8 cellular contexts compared by ENCODE assay signal in the genomic region with DNA sequence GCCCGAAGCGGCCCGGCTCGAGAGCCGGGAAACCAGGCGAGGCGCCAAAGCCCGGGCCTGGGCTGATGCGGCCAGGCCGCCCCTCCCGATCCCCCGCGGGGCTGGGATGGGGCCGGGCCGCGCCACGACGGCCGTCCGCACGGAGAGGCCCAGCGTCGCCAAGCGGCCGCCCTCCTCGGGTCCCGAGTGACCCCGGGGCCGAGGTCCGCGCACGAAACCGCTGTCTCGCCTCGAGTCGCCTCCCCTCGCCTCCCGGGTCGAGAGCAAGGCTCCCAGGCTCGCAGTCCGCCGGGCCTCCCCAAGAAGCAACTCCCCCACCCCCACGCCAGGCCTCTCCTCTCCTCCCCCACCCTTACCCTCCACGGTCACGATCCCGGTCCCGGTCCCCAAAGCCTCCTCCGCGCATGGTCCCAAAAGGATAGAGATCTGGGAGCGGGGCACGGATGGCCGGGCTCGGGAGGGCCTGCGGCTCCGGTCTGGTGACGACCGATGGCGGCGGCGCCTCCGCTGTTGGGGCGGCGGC. TPM values are rescaled to one million over a fixed set of nuclear protein-coding genes. Genes with fewer than 3 reads are reported as not detected.
DNase-seq lines count a peak whose midpoint lies in the region; ATAC-seq, FAIRE-seq and TF ChIP-seq lines count a peak whose summit lies in the region.

No MANE protein-coding gene starts in this region.

- intact Hi-C loops in Right ventricle myocardium inferior (cut with DNase I) = loop anchor here (1.0 to 5.0 kb wide), 3 partner anchors 65 to 448 kb away; partner anchors contain the start of genes DMC1 and PICK1
- intact Hi-C loops in pancreas (cut with DNase I) = no loop called here
- intact Hi-C loops in transverse colon (cut with DNase I; ENCODE audit: low total_unique reads) = loop anchor here (2.0 kb wide), 1 partner anchor 63 kb away; no protein-coding TSS in a partner anchor

- ATAC-seq in HG02943 (IDR thresholded peaks at IDR 0.05; ENCODE audit: low read depth, unreplicated experiment) = peak; percentile 23
- ATAC-seq in Right ventricle myocardium inferior = peak; percentile 89
- ATAC-seq in pancreas = peak; percentile 72 to 81 (median 78)

- TF ChIP-seq EP300 in transverse colon (IDR thresholded peaks at IDR 0.05; ENCODE audit: low read depth) = no peak

- peaks cover 12% of the 10 kb centered on the region; the same call in 1 of the 2 replicates for H4K20me1 ChIP-seq in OCI-LY1 (ENCODE audit: insufficient read depth, low read length)

- H3K27ac Mint-ChIP-seq in activated naive CD8-positive, alpha-beta T cell treated with anti-CD3 and anti-CD28 coated beads for 36 hours = peak overlapping the region; percentile 100

- no peaks in the 10 kb centered on the region for H3K9me2 ChIP-seq in OCI-LY1 (ENCODE audit: low read depth, low read length)

- FAIRE-seq in pancreas (lab: Jason Lieb, UNC) = no peak

- H3K36me3 ChIP-seq in OCI-LY1 (ENCODE audit: insufficient read depth, low read length) = peaks cover 47% of the 10 kb centered on the region
- peaks cover 0 to 8% (median 3%) of the 10 kb centered on the region in 3 donors for H3K36me3 ChIP-seq in pancreas
- peaks cover 0 to 3% (median 0%) of the 10 kb centered on the region in 4 donors for H3K36me3 ChIP-seq in transverse colon

- H3K4me1 ChIP-seq in OCI-LY1 (ENCODE audit: insufficient read depth, low read length, severe bottlenecking) (peaks cover 36% of the 10 kb centered on the region), pancreas (peaks cover 21 to 29% (median 29%) of the 10 kb centered on the region in 3 donors), transverse colon (peaks cover 20 to 45% (median 28%) of the 10 kb centered on the region in 4 donors)

- no peaks in the 10 kb centered on the region for H3K27me3 Mint-ChIP-seq in activated naive CD8-positive, alpha-beta T cell treated with anti-CD3 and anti-CD28 coated beads for 36 hours

- peaks cover 59% of the 10 kb centered on the region for H3K36me3 Mint-ChIP-seq in activated naive CD8-positive, alpha-beta T cell treated with anti-CD3 and anti-CD28 coated beads for 36 hours

- peaks cover 36% of the 10 kb centered on the region for H3K4me1 Mint-ChIP-seq in activated naive CD8-positive, alpha-beta T cell treated with anti-CD3 and anti-CD28 coated beads for 36 hours

- WGBS in pancreas, 2 donors = 1% methylated on average over 51 to 63 of the region's 63 CpGs
- WGBS in transverse colon (ENCODE audit: low coverage in 1 of 2), 2 donors = 0% methylated on average over 38 of the region's 63 CpGs; no CpG with 5 or more reads in 1 of the 2 donors

- no peaks in the 10 kb centered on the region for H3F3A ChIP-seq in OCI-LY1 (ENCODE audit: insufficient read depth, low read length)

- peak overlapping the region; percentile 99 for H3K9ac ChIP-seq in OCI-LY1 (ENCODE audit: low read length)

- H3K27me3 ChIP-seq in OCI-LY1 (ENCODE audit: insufficient read depth, low read length) (no peaks in the 10 kb centered on the region), pancreas (no peaks in the 10 kb centered on the region), transverse colon (no peaks in the 10 kb centered on the region)

- no peak overlapping the region for H2AFZ ChIP-seq in OCI-LY1 (ENCODE audit: low read length)

- TF ChIP-seq POLR2A in transverse colon (IDR thresholded peaks at IDR 0.05) = no peak

- H3K4me3 Mint-ChIP-seq in activated naive CD8-positive, alpha-beta T cell treated with anti-CD3 and anti-CD28 coated beads for 36 hours = peak overlapping the region; percentile 96

- H3K27ac ChIP-seq in OCI-LY1 (ENCODE audit: low read depth, low read length, poor library complexity, severe bottlenecking) (peak overlapping the region; percentile 91), pancreas (peak overlapping the region; percentile 98 to 100 (median 99)), transverse colon (peak overlapping the region; percentile 97 to 100 (median 98))

- peaks cover 3% of the 10 kb centered on the region for H3K9me3 Mint-ChIP-seq in activated naive CD8-positive, alpha-beta T cell treated with anti-CD3 and anti-CD28 coated beads for 36 hours

- peak overlapping the region; percentile 96 for H3K4me3 ChIP-seq in OCI-LY1 (ENCODE audit: low read depth, low read length, poor library complexity, severe bottlenecking)
- peak overlapping the region; percentile 62 to 74 (median 70) for H3K4me3 ChIP-seq in pancreas
- peak overlapping the region; percentile 67 to 90 (median 82) for H3K4me3 ChIP-seq in transverse colon

- peak; percentile 46 for DNase-seq in activated T-cell treated with anti-CD3 and anti-CD28 coated beads for 24 hours (ENCODE audit: low read depth)
- DNase-seq in activated T-cell treated with anti-CD3 and anti-CD28 coated beads, Interleukin-2, amount 50 U/mL, for 48 hours = no peak
- peak; percentile 52 for DNase-seq in activated naive CD8-positive, alpha-beta T cell treated with anti-CD3 and anti-CD28 coated beads for 36 hours
- peak; percentile 88 for DNase-seq in Right ventricle myocardium inferior (ENCODE audit: missing footprints)
- DNase-seq in pancreas = peak; percentile 78 to 91 (median 86)
- DNase-seq in transverse colon = peak; percentile 74

- in situ Hi-C loops in transverse colon (cut with MboI; ENCODE audit: low pct_ligation_motif_present in 1 of 4, low pct_unique_long_range_greater_than_20kb in 1 of 4, low sequenced_read_pairs in 3 of 4) = no loop called here

- TF ChIP-seq CTCF in OCI-LY1 (IDR thresholded peaks at IDR 0.05; ENCODE audit: low read length) = no peak
- TF ChIP-seq CTCF in pancreas (IDR thresholded peaks at IDR 0.05) = no peak
- TF ChIP-seq CTCF in transverse colon (IDR thresholded peaks at IDR 0.05) = no peak

- H3K4me2 ChIP-seq in OCI-LY1 (ENCODE audit: low read length) = peak overlapping the region; percentile 99

- H3K9me3 ChIP-seq in OCI-LY1 (ENCODE audit: low read length) = no peaks in the 10 kb centered on the region
- H3K9me3 ChIP-seq in pancreas = no peaks in the 10 kb centered on the region
- no peaks in the 10 kb centered on the region for H3K9me3 ChIP-seq in transverse colon

- H3K79me2 ChIP-seq in OCI-LY1 (ENCODE audit: insufficient read depth, low read length) = peaks cover 48% of the 10 kb centered on the region

RNA-seq across cellular contexts. Expression of gene DDX17, which starts 0.5 kb away (rescaled TPM):
- 100 to 1,000 TPM; 254 to 256 TPM for total RNA-seq in activated naive CD8-positive, alpha-beta T cell treated with anti-CD3 and anti-CD28 coated beads for 36 hours
- total RNA-seq in Right ventricle myocardium inferior (195 TPM), pancreas (100 to 1,000 TPM; 167 to 331 (median 206) TPM), transverse colon (1,000 to 10,000 TPM in 1 of 4 donors, 100 to 1,000 TPM in 3; 506 to 1,034 (median 728) TPM)
- polyA plus RNA-seq in pancreas = 100 to 1,000 TPM; 164 to 242 TPM

RNA-seq across cellular contexts. Expression of gene KDELR3, which starts 37.8 kb away (rescaled TPM):
- 1 to 10 TPM in 1 of 2 experiments, under 1 TPM in 1; 0.72 to 1.3 TPM for total RNA-seq in activated naive CD8-positive, alpha-beta T cell treated with anti-CD3 and anti-CD28 coated beads for 36 hours
- total RNA-seq in Right ventricle myocardium inferior (4.4 TPM), pancreas (10 to 100 TPM in 2 of 6 donors, 1 to 10 TPM in 4; 4.7 to 14.6 (median 8.2) TPM), transverse colon (10 to 100 TPM in 1 of 4 donors, 1 to 10 TPM in 2, not detected in 1; 5.6 to 12.5 (median 8.7) TPM)
- polyA plus RNA-seq in pancreas = 1 to 10 TPM; 2.9 to 4.9 TPM

RNA-seq across cellular contexts. Expression of gene KCNJ4, which starts 50.7 kb away (rescaled TPM):
- total RNA-seq in activated naive CD8-positive, alpha-beta T cell treated with anti-CD3 and anti-CD28 coated beads for 36 hours = not detected
- total RNA-seq in Right ventricle myocardium inferior (16.0 TPM), pancreas (not detected), transverse colon (not detected)
- polyA plus RNA-seq in pancreas = not detected

Comparison
In these comparisons a context has a peak if more than half of its experiments do, and no peak if none do; other contexts are left out.
1. DNase-seq: peak in activated T-cell treated with anti-CD3 and anti-CD28 coated beads for 24 hours (single experiment), activated naive CD8-positive, alpha-beta T cell treated with anti-CD3 and anti-CD28 coated beads for 36 hours (single experiment), Right ventricle myocardium inferior (single experiment), pancreas (6 of 6) and transverse colon (single experiment); none in activated T-cell treated with anti-CD3 and anti-CD28 coated beads, Interleukin-2, amount 50 U/mL, for 48 hours (0 of 2).
2. ATAC-seq: peak in every context shown above with its lines; median percentile 89 in Right ventricle myocardium inferior; 78 in pancreas; 23 in HG02943.
3. RNA of gene KCNJ4, which starts 50.7 kb away (total RNA-seq): 16.0 TPM in Right ventricle myocardium inferior (single experiment); not detected in activated naive CD8-positive, alpha-beta T cell treated with anti-CD3 and anti-CD28 coated beads for 36 hours, not detected in pancreas and not detected in transverse colon; every median in the first group is over 10 times any median in the second.
4. intact Hi-C loops: an anchor here in Right ventricle myocardium inferior (1.0 to 5.0 kb wide) and transverse colon (2.0 kb wide); none called in pancreas.
5. Peak in every context shown above with its lines, with median percentiles within 50 percentile points of each other: H3K27ac ChIP-seq and H3K4me3 ChIP-seq.